ENCODE assay signal across 21 cellular contexts in genomic region chr21:29209696-29210095, GRCh38.
"Had no signal": no experiment of that assay in that cellular context is flagged by ENCODE, and none has a peak within 500 bp of the region (broad histone marks: within the 10 kb centered on the region; RNA-seq: fewer than 3 reads in every experiment).

No MANE protein-coding gene starts in this region.

- FAIRE-seq: TTC549 had no signal

- H3K27ac ChIP-seq: gastrocnemius medialis had no signal

- DNase-seq: activated CD4-positive, alpha-beta memory T cell treated with anti-CD3 and anti-CD28 coated beads, Interleukin-2, amount 10 ng/mL, durations not matched to agents 7 days and 5 days; activated CD4-positive, alpha-beta T cell treated with anti-CD3 and anti-CD28 coated beads for 4 hours; activated effector memory CD4-positive, alpha-beta T cell treated with anti-CD3 and anti-CD28 coated beads, Interleukin-2, amount 50 U/mL, for 16 hours; activated T-cell treated with anti-CD3 and anti-CD28 coated beads, Interleukin-2, amount 50 U/mL, for 48 hours; adrenal gland; body of pancreas; central memory CD4-positive, alpha-beta T cell; effector CD4-positive, alpha-beta T cell; gastrocnemius medialis; heart left ventricle; left cardiac atrium; nephron progenitor cell; occipital lobe; psoas muscle; right lobe of liver; T-helper 17 cell had no signal

- H3K9me3 ChIP-seq: adrenal gland, body of pancreas, gastrocnemius medialis, heart left ventricle, psoas muscle, right lobe of liver had no signal

- H3K27me3 ChIP-seq: adrenal gland, body of pancreas, gastrocnemius medialis, heart left ventricle, right lobe of liver had no signal

- ATAC-seq: body of pancreas; gastrocnemius medialis; psoas muscle; right lobe of liver; stimulated activated effector memory CD8-positive, alpha-beta T cell treated with anti-CD3 and anti-CD28 coated beads, Interleukin-12 subunit alpha, Interleukin-12 subunit beta, amount 100 ng/mL, for 72 hours; T-helper 17 cell; WTC11 had no signal

- H3K4me1 ChIP-seq: body of pancreas had no signal

- H3K4me3 ChIP-seq: adrenal gland, body of pancreas, coronary artery, gastrocnemius medialis, heart left ventricle, lung, psoas muscle, right lobe of liver had no signal

- H3K36me3 ChIP-seq: adrenal gland, gastrocnemius medialis, heart left ventricle, right lobe of liver had no signal
